In genomic region chr5:132883261-132883834, GRCh38 we compare ENCODE assay signal across 8 cellular contexts. TPM values are rescaled to one million over a fixed set of nuclear protein-coding genes. Genes with fewer than 3 reads are reported as not detected.
DNase-seq lines count a peak whose midpoint lies in the region; ATAC-seq, FAIRE-seq and TF ChIP-seq lines count a peak whose summit lies in the region.

No MANE protein-coding gene starts in this region.

- peak; percentile 86 for FAIRE-seq in islet of Langerhans (lab: Jason Lieb, UNC)

- DNase-seq in activated gamma-delta T cell treated with Interleukin-2 at 50 U/mL for 16 hours (peak; percentile 7), activated gamma-delta T cell (lab: John Stamatoyannopoulos, UW) (no peak), HPDE6-E6E7 (ENCODE audit: extremely low spot score) (peak; percentile 38), Panc1 (ENCODE audit: low read depth, low spot score) (no peak), brain pericyte (ENCODE audit: low read depth, low spot score) (peak; percentile 33)
- peak; percentile 16 for DNase-seq in stimulated activated naive CD8-positive, alpha-beta T cell treated with anti-CD3 and anti-CD28 coated beads, Interleukin-15, Interleukin-2, amounts not matched to agents 100 U/mL and 50 U/mL, for 24 hours

- no peaks in the 10 kb centered on the region for H3K9me3 ChIP-seq in Panc1 (ENCODE audit: control insufficient read depth, insufficient read depth, low read depth, low read length)

- POLR2A ChIA-PET in Panc1 (lab: Charles Lee) = no interaction called here

- ATAC-seq in Panc1 = peak; percentile 97
- ATAC-seq in stimulated activated naive CD8-positive, alpha-beta T cell treated with anti-CD3 and anti-CD28 coated beads, Interleukin-15, Interleukin-2, amounts not matched to agents 100 U/mL and 50 U/mL, for 24 hours = peak; percentile 46
- no peak for ATAC-seq in GM19452 (IDR thresholded peaks at IDR 0.05; ENCODE audit: unreplicated experiment)

- no TSS peak for BruUV-seq in Panc1 (replicated peaks; lab: Mats Ljungman, UMichigan)

- CTCF ChIA-PET in Panc1 (lab: Charles Lee) = interaction anchor here (0.7 to 1.8 kb wide), 3 partner anchors 49 to 63 kb away, joined by 3 to 8 read pairs (median 3); partner anchors contain the start of gene SHROOM1

- intact Hi-C loops in Panc1 (cut with micrococcal nuclease; ENCODE audit: unreplicated experiment) = loop anchor here (2.0 kb wide), 1 partner anchor 53 kb away; the partner anchor contains the start of gene SHROOM1

- H3K36me3 ChIP-seq in Panc1 (ENCODE audit: control insufficient read depth, insufficient read depth, low read length) = peaks cover 55% of the 10 kb centered on the region

- no peak overlapping the region for H3K4me3 ChIP-seq in Panc1 (ENCODE audit: low read depth in 2 of 2, low read length in 2 of 2)

- no peaks in the 10 kb centered on the region for H3K4me1 ChIP-seq in Panc1 (ENCODE audit: control insufficient read depth, insufficient read depth, low read length)

- no peak overlapping the region for H3K27ac ChIP-seq in Panc1 (ENCODE audit: low read length)

- in situ Hi-C loops in Panc1 (cut with HindIII; ENCODE audit: low pct_unique_long_range_greater_than_20kb, low sequenced_read_pairs) = no loop called here

- H3K27me3 ChIP-seq in Panc1 (ENCODE audit: control insufficient read depth, insufficient read depth, low read length) = no peaks in the 10 kb centered on the region

- TF ChIP-seq CTCF in Panc1 (IDR thresholded peaks at IDR 0.05) = peak; percentile 83

RNA-seq across cellular contexts. Expression of gene LEAP2, which starts 9.9 kb away (rescaled TPM):
- total RNA-seq in Panc1 (2021; ENCODE audit: unreplicated experiment) = 1.4 TPM
- polyA plus RNA-seq in Panc1 (2012; ENCODE audit: insufficient read length) = 0.35 TPM

RNA-seq across cellular contexts. Expression of gene UQCRQ, which starts 16.9 kb away (rescaled TPM):
- total RNA-seq in Panc1 (2021; ENCODE audit: unreplicated experiment) = 475 TPM
- polyA plus RNA-seq in Panc1 (2012; ENCODE audit: insufficient read length) = 381 TPM

RNA-seq across cellular contexts. Expression of gene GDF9, which starts 17.1 kb away (rescaled TPM):
- total RNA-seq in Panc1 (2021; ENCODE audit: unreplicated experiment) = 0.54 TPM
- 0.51 TPM for polyA plus RNA-seq in Panc1 (2012; ENCODE audit: insufficient read length)

RNA-seq across cellular contexts. Expression of gene SHROOM1, which starts 52.9 kb away (rescaled TPM):
- total RNA-seq in Panc1 (2021; ENCODE audit: unreplicated experiment) = 13.5 TPM
- 13.1 TPM for polyA plus RNA-seq in Panc1 (2012; ENCODE audit: insufficient read length)

Comparison
In these comparisons a context has a peak if more than half of its experiments do, and no peak if none do; other contexts are left out.
1. DNase-seq: peak in activated gamma-delta T cell treated with Interleukin-2 at 50 U/mL for 16 hours (single experiment), HPDE6-E6E7 (single experiment), brain pericyte (single experiment) and stimulated activated naive CD8-positive, alpha-beta T cell treated with anti-CD3 and anti-CD28 coated beads, Interleukin-15, Interleukin-2, amounts not matched to agents 100 U/mL and 50 U/mL, for 24 hours (single experiment); none in activated gamma-delta T cell (single experiment) and Panc1 (single experiment).